In the genomic region with DNA sequence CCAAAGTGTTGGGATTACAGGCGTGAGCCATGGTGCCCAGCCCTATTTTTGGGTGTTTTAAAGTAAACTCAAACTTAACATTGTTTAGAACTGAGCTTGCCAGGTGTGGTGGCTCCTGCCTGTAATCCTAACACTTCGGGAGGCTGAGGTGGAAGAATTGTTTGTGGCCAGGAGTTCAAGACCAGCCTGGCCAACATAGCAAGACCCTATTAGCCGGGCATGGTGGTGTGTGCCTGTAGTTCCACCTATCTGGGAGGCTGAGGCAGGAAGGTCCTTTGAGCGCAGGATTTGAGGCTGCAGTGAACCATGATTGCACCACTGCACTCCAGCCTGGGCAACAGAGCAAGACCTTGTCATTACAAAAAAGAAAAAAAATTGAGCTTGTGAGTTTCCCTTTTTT, we compare ENCODE assay signal across 22 cellular contexts. TPM values are rescaled to one million over a fixed set of nuclear protein-coding genes. Genes with fewer than 3 reads are reported as not detected.
A peak's percentile ranks its signal among the peaks of the same experiment; 100 is the strongest.
DNase-seq lines count a peak whose midpoint lies in the region; ATAC-seq and TF ChIP-seq lines count a peak whose summit lies in the region.
"Had no signal": no experiment of that assay in that cellular context is flagged by ENCODE, and none has a peak within 500 bp of the region (broad histone marks: within the 10 kb centered on the region; RNA-seq: fewer than 3 reads in every experiment).

No MANE protein-coding gene starts in this region.

- H3K4me1 ChIP-seq in HEK293 (ENCODE audit: control insufficient read depth, insufficient read depth, low read length) = no peaks in the 10 kb centered on the region
- peaks cover 12% of the 10 kb centered on the region for H3K4me1 ChIP-seq in RWPE2 (ENCODE audit: insufficient read depth, poor library complexity, severe bottlenecking)
- H3K4me1 ChIP-seq in HAP-1 = peaks cover 2% of the 10 kb centered on the region; the same call in 1 of the 2 replicates
- H3K4me1 ChIP-seq in foreskin keratinocyte = no peaks in the 10 kb centered on the region
- H3K4me1 ChIP-seq: SJCRH30 had no signal

- POLR2A ChIA-PET in HEK293 (lab: Yijun Ruan, JAX) = interaction anchor here (0.6 kb wide), 1 partner anchor 11 kb away, joined by 3 read pairs; no protein-coding TSS in a partner anchor

- no peak overlapping the region for H3K27ac Mint-ChIP-seq in activated T-helper 1 cell treated with anti-CD3 and anti-CD28 coated beads, Interleukin-12 subunit alpha, Interleukin-12 subunit beta, Interleukin-2, Interleukin-4 antibody, amounts not matched to agents 30 ng/mL and 10 ng/mL and 1 ng/mL, durations not matched to agents 14 hours and 24 hours and 36 hours

- CTCF ChIA-PET in HEK293 (lab: Yijun Ruan, JAX) = interaction anchor here (0.6 to 3.1 kb wide), 3 partner anchors 14 to 162 kb away, joined by 4 to 19 read pairs (median 5); no protein-coding TSS in a partner anchor

- intact Hi-C loops in posterior vena cava (cut with DNase I) = no loop called here
- intact Hi-C loops in activated T-helper 1 cell treated with anti-CD3 and anti-CD28 coated beads, Interleukin-12 subunit alpha, Interleukin-12 subunit beta, Interleukin-2, Interleukin-4 antibody, amounts not matched to agents 30 ng/mL and 10 ng/mL and 1 ng/mL, durations not matched to agents 14 hours and 24 hours and 36 hours (cut with micrococcal nuclease) = no loop called here

- DNase-seq in RWPE2 (ENCODE audit: low spot score) (no peak), brain microvascular endothelial cell (no peak), posterior vena cava (ENCODE audit: low spot score) (peak; percentile 48), HAP-1 (ENCODE audit: low spot score in 2 of 2) (no peak), foreskin keratinocyte (no peak)
- no peak for DNase-seq in activated CD4-positive, alpha-beta T cell treated with anti-CD3 and anti-CD28 coated beads for 4 hours
- DNase-seq in activated T-helper 1 cell treated with anti-CD3 and anti-CD28 coated beads, Interleukin-12 subunit alpha, Interleukin-12 subunit beta, Interleukin-2, Interleukin-4 antibody, amounts not matched to agents 30 ng/mL and 10 ng/mL and 1 ng/mL, durations not matched to agents 14 hours and 24 hours and 36 hours (ENCODE audit: low spot score) = no peak
- DNase-seq: C1 segment of cervical spinal cord; CD4-positive, alpha-beta memory T cell; COR-L47; MM.1S; NCI-H2029; NCI-H526 treated with DMSO at 0.1 percent for 48 hours; SJCRH30 had no signal

- no peaks in the 10 kb centered on the region for H3K27me3 Mint-ChIP-seq in activated T-helper 1 cell treated with anti-CD3 and anti-CD28 coated beads, Interleukin-12 subunit alpha, Interleukin-12 subunit beta, Interleukin-2, Interleukin-4 antibody, amounts not matched to agents 30 ng/mL and 10 ng/mL and 1 ng/mL, durations not matched to agents 14 hours and 24 hours and 36 hours (ENCODE audit: insufficient read depth)
- H3K27me3 Mint-ChIP-seq: CD4-positive, alpha-beta memory T cell had no signal

- H3K4me3 Mint-ChIP-seq in activated T-helper 1 cell treated with anti-CD3 and anti-CD28 coated beads, Interleukin-12 subunit alpha, Interleukin-12 subunit beta, Interleukin-2, Interleukin-4 antibody, amounts not matched to agents 30 ng/mL and 10 ng/mL and 1 ng/mL, durations not matched to agents 14 hours and 24 hours and 36 hours = no peak overlapping the region
- H3K4me3 Mint-ChIP-seq: CD4-positive, alpha-beta memory T cell had no signal

- no peak overlapping the region for H3K4me3 ChIP-seq in HEK293 (ENCODE audit: low read depth, low read length)
- H3K4me3 ChIP-seq in RWPE2 (ENCODE audit: severe bottlenecking) = no peak overlapping the region
- H3K4me3 ChIP-seq in brain microvascular endothelial cell (ENCODE audit: low read depth, low read length) = no peak overlapping the region
- no peak overlapping the region for H3K4me3 ChIP-seq in HAP-1
- H3K4me3 ChIP-seq: GM12878, SJCRH30 had no signal

- no peaks in the 10 kb centered on the region for H3K9me3 Mint-ChIP-seq in activated T-helper 1 cell treated with anti-CD3 and anti-CD28 coated beads, Interleukin-12 subunit alpha, Interleukin-12 subunit beta, Interleukin-2, Interleukin-4 antibody, amounts not matched to agents 30 ng/mL and 10 ng/mL and 1 ng/mL, durations not matched to agents 14 hours and 24 hours and 36 hours

- in situ Hi-C loops in brain microvascular endothelial cell (cut with HindIII; ENCODE audit: low pct_ligation_motif_present, low sequenced_read_pairs) = no loop called here
- in situ Hi-C loops in HAP-1 (cut with MboI; ENCODE audit: low sequenced_read_pairs) = no loop called here

- no peaks in the 10 kb centered on the region for H3K9me3 ChIP-seq in HEK293 (ENCODE audit: control insufficient read depth, insufficient read depth, low read depth, low read length)
- no peaks in the 10 kb centered on the region for H3K9me3 ChIP-seq in RWPE2 (ENCODE audit: severe bottlenecking)
- H3K9me3 ChIP-seq in HAP-1 = no peaks in the 10 kb centered on the region
- H3K9me3 ChIP-seq: SJCRH30 had no signal

- H3K4me1 Mint-ChIP-seq in activated T-helper 1 cell treated with anti-CD3 and anti-CD28 coated beads, Interleukin-12 subunit alpha, Interleukin-12 subunit beta, Interleukin-2, Interleukin-4 antibody, amounts not matched to agents 30 ng/mL and 10 ng/mL and 1 ng/mL, durations not matched to agents 14 hours and 24 hours and 36 hours (ENCODE audit: low read depth) = peaks cover 6% of the 10 kb centered on the region
- H3K4me1 Mint-ChIP-seq: CD4-positive, alpha-beta memory T cell had no signal

- H3K27ac ChIP-seq in HEK293 (ENCODE audit: extremely low read depth, low read depth, low read length) = no peak overlapping the region
- H3K27ac ChIP-seq in RWPE2 (ENCODE audit: poor library complexity, severe bottlenecking) = peak overlapping the region; percentile 25
- peak overlapping the region; percentile 5 for H3K27ac ChIP-seq in brain microvascular endothelial cell
- H3K27ac ChIP-seq in foreskin keratinocyte = no peak overlapping the region
- H3K27ac ChIP-seq: KMS-11, SJCRH30 had no signal

- H3K36me3 Mint-ChIP-seq in activated T-helper 1 cell treated with anti-CD3 and anti-CD28 coated beads, Interleukin-12 subunit alpha, Interleukin-12 subunit beta, Interleukin-2, Interleukin-4 antibody, amounts not matched to agents 30 ng/mL and 10 ng/mL and 1 ng/mL, durations not matched to agents 14 hours and 24 hours and 36 hours (ENCODE audit: low read depth) = peaks cover 46% of the 10 kb centered on the region

- H3K27me3 ChIP-seq in RWPE2 (ENCODE audit: insufficient read depth, poor library complexity, severe bottlenecking) = no peaks in the 10 kb centered on the region
- H3K27me3 ChIP-seq in brain microvascular endothelial cell (replicated peaks) = no peaks in the 10 kb centered on the region
- H3K27me3 ChIP-seq in HAP-1 (ENCODE audit: low read depth) = no peaks in the 10 kb centered on the region
- H3K27me3 ChIP-seq in foreskin keratinocyte = no peaks in the 10 kb centered on the region
- H3K27me3 ChIP-seq: SJCRH30 had no signal

- TF ChIP-seq CTCF in HEK293 (tag by site-specific recombination; IDR thresholded peaks at IDR 0.05) = no peak
- TF ChIP-seq CTCF in RWPE2 (IDR thresholded peaks at IDR 0.05; ENCODE audit: poor library complexity, severe bottlenecking) = no peak
- no peak for TF ChIP-seq CTCF in brain microvascular endothelial cell (IDR thresholded peaks at IDR 0.05; ENCODE audit: low read depth, low read length, missing control alignments)
- TF ChIP-seq CTCF in foreskin keratinocyte (conservative IDR thresholded peaks at IDR 0.05) = no peak

- H3K36me3 ChIP-seq in HEK293 (ENCODE audit: control insufficient read depth in 2 of 2, insufficient read depth in 1 of 2, low read length in 2 of 2) = peaks cover 57 to 76% of the 10 kb centered on the region in 2 experiments
- peaks cover 68% of the 10 kb centered on the region for H3K36me3 ChIP-seq in RWPE2 (ENCODE audit: low read depth)
- H3K36me3 ChIP-seq in brain microvascular endothelial cell (replicated peaks) = peaks cover 49% of the 10 kb centered on the region
- peaks cover 71% of the 10 kb centered on the region for H3K36me3 ChIP-seq in HAP-1 (replicated peaks)

- ATAC-seq in RWPE2 (ENCODE audit: low read depth) = no peak
- no peak for ATAC-seq in foreskin keratinocyte
- ATAC-seq: GM12878, HCT116, Right ventricle myocardium inferior had no signal

TF ChIP-seq in HEK293, 187 proteins besides CTCF, POLR2A, EP300 and RAD21 (continues in another document):
- no peak for TF ChIP-seq ZNF610 (tag by site-specific recombination; IDR thresholded peaks at IDR 0.05; ENCODE audit: borderline replicate concordance)
- TF ChIP-seq ZNF140 (tag by site-specific recombination; IDR thresholded peaks at IDR 0.05) = no peak
- peak; percentile 85 for TF ChIP-seq ZNF121 (tag by site-specific recombination; IDR thresholded peaks at IDR 0.05)

RNA-seq across cellular contexts. Expression of a gene that starts 17.5 kb away (rescaled TPM):
- 1 to 10 TPM in 1 of 2 donors, not detected in 1; 1.7 TPM for total RNA-seq in posterior vena cava
- not detected in 2 replicates for total RNA-seq in activated T-helper 1 cell treated with anti-CD3 and anti-CD28 coated beads, Interleukin-12 subunit alpha, Interleukin-12 subunit beta, Interleukin-2, Interleukin-4 antibody, amounts not matched to agents 30 ng/mL and 10 ng/mL and 1 ng/mL, durations not matched to agents 14 hours and 24 hours and 36 hours
- not detected in 2 replicates for total RNA-seq in foreskin keratinocyte
- polyA plus RNA-seq in foreskin keratinocyte = not detected in 2 replicates
- total RNA-seq: CD4-positive, alpha-beta memory T cell; H1; HT1080; NCI-H460; SJCRH30 had no signal
- polyA plus RNA-seq: CD4-positive, alpha-beta memory T cell; H1 had no signal

RNA-seq across cellular contexts. Expression of a gene that starts 34.5 kb away (rescaled TPM):
- 10 to 100 TPM; 32.7 to 33.0 TPM for total RNA-seq in posterior vena cava
- 90.2 and 93.1 TPM in 2 replicates for total RNA-seq in activated T-helper 1 cell treated with anti-CD3 and anti-CD28 coated beads, Interleukin-12 subunit alpha, Interleukin-12 subunit beta, Interleukin-2, Interleukin-4 antibody, amounts not matched to agents 30 ng/mL and 10 ng/mL and 1 ng/mL, durations not matched to agents 14 hours and 24 hours and 36 hours
- total RNA-seq in foreskin keratinocyte = 61.9 and 64.3 TPM in 2 replicates
- polyA plus RNA-seq in foreskin keratinocyte = 57.3 and 62.9 TPM in 2 replicates

RNA-seq across cellular contexts. Expression of a gene that starts 38.6 kb away (rescaled TPM):
- total RNA-seq in posterior vena cava = 10 to 100 TPM; 15.8 to 18.4 TPM
- 36.3 and 36.7 TPM in 2 replicates for total RNA-seq in activated T-helper 1 cell treated with anti-CD3 and anti-CD28 coated beads, Interleukin-12 subunit alpha, Interleukin-12 subunit beta, Interleukin-2, Interleukin-4 antibody, amounts not matched to agents 30 ng/mL and 10 ng/mL and 1 ng/mL, durations not matched to agents 14 hours and 24 hours and 36 hours
- 12.8 and 13.5 TPM in 2 replicates for total RNA-seq in foreskin keratinocyte
- 14.8 and 16.2 TPM in 2 replicates for polyA plus RNA-seq in foreskin keratinocyte

RNA-seq across cellular contexts. Expression of a gene that starts 43.7 kb away (rescaled TPM):
- total RNA-seq in posterior vena cava = 1 to 10 TPM; 2.4 to 5.3 TPM
- 141 and 152 TPM in 2 replicates for total RNA-seq in activated T-helper 1 cell treated with anti-CD3 and anti-CD28 coated beads, Interleukin-12 subunit alpha, Interleukin-12 subunit beta, Interleukin-2, Interleukin-4 antibody, amounts not matched to agents 30 ng/mL and 10 ng/mL and 1 ng/mL, durations not matched to agents 14 hours and 24 hours and 36 hours
- total RNA-seq in foreskin keratinocyte = not detected in 2 replicates
- not detected in 2 replicates for polyA plus RNA-seq in foreskin keratinocyte
- total RNA-seq: H1, HT1080, NCI-H460, SJCRH30 had no signal

RNA-seq across cellular contexts. Expression of a gene that starts 48.0 kb away (rescaled TPM):
- 10 to 100 TPM; 18.3 to 18.5 TPM for total RNA-seq in posterior vena cava
- total RNA-seq in activated T-helper 1 cell treated with anti-CD3 and anti-CD28 coated beads, Interleukin-12 subunit alpha, Interleukin-12 subunit beta, Interleukin-2, Interleukin-4 antibody, amounts not matched to agents 30 ng/mL and 10 ng/mL and 1 ng/mL, durations not matched to agents 14 hours and 24 hours and 36 hours = 7.0 and 8.9 TPM in 2 replicates
- 8.1 and 8.8 TPM in 2 replicates for total RNA-seq in foreskin keratinocyte
- polyA plus RNA-seq in foreskin keratinocyte = 12.7 and 12.8 TPM in 2 replicates

Comparison
In these comparisons a context has a peak if more than half of its experiments do, and no peak if none do; other contexts are left out.
1. H3K27ac ChIP-seq: peak in RWPE2 (single experiment) and brain microvascular endothelial cell (single experiment); none in HEK293 (single experiment) and foreskin keratinocyte (single experiment).